Comparison of ENCODE assay signal across 22 cellular contexts in genomic region chrX:13201605-13202219, GRCh38.
"Had no signal": no experiment of that assay in that cellular context is flagged by ENCODE, and none has a peak within 500 bp of the region (broad histone marks: within the 10 kb centered on the region; RNA-seq: fewer than 3 reads in every experiment).

No MANE protein-coding gene starts in this region.

- H3K27ac Mint-ChIP-seq: activated B cell treated with CpG ODN at 0.5 μM for 24 hours; activated naive CD8-positive, alpha-beta T cell treated with anti-CD3 and anti-CD28 coated beads for 36 hours; memory B cell; progenitor cell of endocrine pancreas; T-helper 1 cell treated with Interleukin-12 subunit alpha and Interleukin-12 subunit beta and Interleukin-4 antibody, amounts not matched to agents 30 μg/mL and 1 μg/mL, for 36 hours had no signal

- H3K27ac ChIP-seq: breast epithelium, colonic mucosa, dorsolateral prefrontal cortex, esophagus squamous epithelium, gastrocnemius medialis had no signal

- H3K36me3 Mint-ChIP-seq: activated naive CD8-positive, alpha-beta T cell treated with anti-CD3 and anti-CD28 coated beads for 36 hours had no signal

- DNase-seq: activated B cell treated with CpG ODN at 0.5 μM for 24 hours; activated CD4-positive, alpha-beta T cell treated with anti-CD3 and anti-CD28 coated beads for 4 hours; activated CD4-positive, alpha-beta T cell treated with anti-CD3 and anti-CD28 coated beads, Interleukin-2, amount 50 U/mL, for 48 hours; activated naive CD4-positive, alpha-beta T cell treated with Interleukin-2 at 50 U/mL for 16 hours; activated naive CD8-positive, alpha-beta T cell treated with anti-CD3 and anti-CD28 coated beads for 36 hours; activated T-cell treated with anti-CD3 and anti-CD28 coated beads, Interleukin-2, amount 50 U/mL, for 48 hours; colonic mucosa; dorsolateral prefrontal cortex; esophagus squamous epithelium; gastrocnemius medialis; hippocampal formation; left colon; retina; stimulated activated CD4-positive, alpha-beta T cell treated with anti-CD3 and anti-CD28 coated beads, Interleukin-4, amount 100 ng/mL, for 24 hours; stimulated activated naive CD4-positive, alpha-beta T cell treated with Interleukin-2 at 50 U/mL for 16 hours; T1000 had no signal

- H3K36me3 ChIP-seq: breast epithelium, colonic mucosa, esophagus squamous epithelium, gastrocnemius medialis had no signal

- H3K9me3 ChIP-seq: breast epithelium, colonic mucosa, esophagus squamous epithelium, gastrocnemius medialis had no signal

- H3K4me1 Mint-ChIP-seq: activated naive CD8-positive, alpha-beta T cell treated with anti-CD3 and anti-CD28 coated beads for 36 hours; central memory CD8-positive, alpha-beta T cell; memory B cell had no signal

- H3K27me3 ChIP-seq: esophagus squamous epithelium, gastrocnemius medialis had no signal

- H3K9me3 Mint-ChIP-seq: activated B cell treated with CpG ODN at 0.5 μM for 24 hours; activated naive CD8-positive, alpha-beta T cell treated with anti-CD3 and anti-CD28 coated beads for 36 hours; central memory CD8-positive, alpha-beta T cell; memory B cell; T-helper 1 cell treated with Interleukin-12 subunit alpha and Interleukin-12 subunit beta and Interleukin-4 antibody, amounts not matched to agents 30 μg/mL and 1 μg/mL, for 36 hours had no signal

- H3K4me1 ChIP-seq: breast epithelium, colonic mucosa, esophagus squamous epithelium, gastrocnemius medialis had no signal

- H3K27me3 Mint-ChIP-seq: activated B cell treated with CpG ODN at 0.5 μM for 24 hours; activated naive CD8-positive, alpha-beta T cell treated with anti-CD3 and anti-CD28 coated beads for 36 hours; central memory CD8-positive, alpha-beta T cell; memory B cell; progenitor cell of endocrine pancreas had no signal

- H3K4me3 Mint-ChIP-seq: activated B cell treated with CpG ODN at 0.5 μM for 24 hours; activated naive CD8-positive, alpha-beta T cell treated with anti-CD3 and anti-CD28 coated beads for 36 hours; central memory CD8-positive, alpha-beta T cell; memory B cell; neural crest cell; T-helper 1 cell treated with Interleukin-12 subunit alpha and Interleukin-12 subunit beta and Interleukin-4 antibody, amounts not matched to agents 30 μg/mL and 1 μg/mL, for 36 hours had no signal

- ATAC-seq: gastrocnemius medialis, left colon had no signal

- H3K4me3 ChIP-seq: breast epithelium, colonic mucosa, dorsolateral prefrontal cortex, esophagus squamous epithelium, gastrocnemius medialis had no signal
